ENCODE assay signal across 8 cellular contexts in genomic region chr11:82494988-82495432, GRCh38.
DNase-seq lines count a peak whose midpoint lies in the region; ATAC-seq and TF ChIP-seq lines count a peak whose summit lies in the region.

No MANE protein-coding gene starts in this region.

- H3K4me1 ChIP-seq in OCI-LY3 (ENCODE audit: low read length) (no peaks in the 10 kb centered on the region), sigmoid colon (no peaks in the 10 kb centered on the region)

- H2AFZ ChIP-seq in OCI-LY3 (ENCODE audit: low read depth, low read length): no peak overlapping the region

- H3K27ac ChIP-seq in OCI-LY3 (ENCODE audit: low read length): no peak overlapping the region
- H3K27ac ChIP-seq in sigmoid colon: no peak overlapping the region

- no peaks in the 10 kb centered on the region for H4K20me1 ChIP-seq in OCI-LY3 (ENCODE audit: insufficient read depth, low read length)

- 46 to 54% methylated on average over 3 of the region's 3 CpGs for WGBS in sigmoid colon, 2 donors

- H3K9ac ChIP-seq in OCI-LY3 (ENCODE audit: low read length): no peak overlapping the region

- H3K9me3 ChIP-seq in OCI-LY3 (ENCODE audit: insufficient read depth, low read length): no peaks in the 10 kb centered on the region
- no peaks in the 10 kb centered on the region for H3K9me3 ChIP-seq in sigmoid colon

- DNase-seq in left kidney (ENCODE audit: low read depth, low spot score): peak; percentile 63
- no peak for DNase-seq in activated CD8-positive, alpha-beta memory T cell treated with anti-CD3 and anti-CD28 coated beads, Interleukin-2, amount 50 U/mL, for 48 hours
- DNase-seq in activated CD4-positive, alpha-beta T cell treated with anti-CD3 and anti-CD28 coated beads for 1 hour: no peak
- DNase-seq in activated CD4-positive, CD25-positive, alpha-beta regulatory T cell treated with anti-CD3 and anti-CD28 coated beads, Interleukin-2, amount 50 U/mL, for 72 hours: no peak
- DNase-seq in sigmoid colon: no peak

- TF ChIP-seq EP300 in sigmoid colon (IDR thresholded peaks at IDR 0.05): no peak

- intact Hi-C loops in sigmoid colon (cut with DNase I): no loop called here

- ATAC-seq in GM18499 (IDR thresholded peaks at IDR 0.05; ENCODE audit: insufficient read depth, unreplicated experiment) (peak; percentile 82), HG03039 (IDR thresholded peaks at IDR 0.05; ENCODE audit: unreplicated experiment) (peak; percentile 68)

- no peak for TF ChIP-seq POLR2A in sigmoid colon (IDR thresholded peaks at IDR 0.05)

- H3K27me3 ChIP-seq in OCI-LY3 (ENCODE audit: low read depth, low read length): peaks cover 11% of the 10 kb centered on the region; the same call in 1 of the 2 replicates
- no peaks in the 10 kb centered on the region for H3K27me3 ChIP-seq in sigmoid colon

- H3K4me2 ChIP-seq in OCI-LY3 (ENCODE audit: low read length): no peak overlapping the region

- no peaks in the 10 kb centered on the region for H3K79me2 ChIP-seq in OCI-LY3 (ENCODE audit: low read length)

- TF ChIP-seq CTCF in OCI-LY3 (IDR thresholded peaks at IDR 0.05; ENCODE audit: low read depth, low read length) (peak; percentile 81), sigmoid colon (IDR thresholded peaks at IDR 0.05) (no peak)

- H3K36me3 ChIP-seq in OCI-LY3 (replicated peaks; ENCODE audit: low read depth, low read length) (no peaks in the 10 kb centered on the region), sigmoid colon (no peaks in the 10 kb centered on the region)

- H3K4me3 ChIP-seq in OCI-LY3 (ENCODE audit: low read length) (no peak overlapping the region), sigmoid colon (no peak overlapping the region)
